7 cellular contexts compared by ENCODE assay signal in the genomic region with DNA sequence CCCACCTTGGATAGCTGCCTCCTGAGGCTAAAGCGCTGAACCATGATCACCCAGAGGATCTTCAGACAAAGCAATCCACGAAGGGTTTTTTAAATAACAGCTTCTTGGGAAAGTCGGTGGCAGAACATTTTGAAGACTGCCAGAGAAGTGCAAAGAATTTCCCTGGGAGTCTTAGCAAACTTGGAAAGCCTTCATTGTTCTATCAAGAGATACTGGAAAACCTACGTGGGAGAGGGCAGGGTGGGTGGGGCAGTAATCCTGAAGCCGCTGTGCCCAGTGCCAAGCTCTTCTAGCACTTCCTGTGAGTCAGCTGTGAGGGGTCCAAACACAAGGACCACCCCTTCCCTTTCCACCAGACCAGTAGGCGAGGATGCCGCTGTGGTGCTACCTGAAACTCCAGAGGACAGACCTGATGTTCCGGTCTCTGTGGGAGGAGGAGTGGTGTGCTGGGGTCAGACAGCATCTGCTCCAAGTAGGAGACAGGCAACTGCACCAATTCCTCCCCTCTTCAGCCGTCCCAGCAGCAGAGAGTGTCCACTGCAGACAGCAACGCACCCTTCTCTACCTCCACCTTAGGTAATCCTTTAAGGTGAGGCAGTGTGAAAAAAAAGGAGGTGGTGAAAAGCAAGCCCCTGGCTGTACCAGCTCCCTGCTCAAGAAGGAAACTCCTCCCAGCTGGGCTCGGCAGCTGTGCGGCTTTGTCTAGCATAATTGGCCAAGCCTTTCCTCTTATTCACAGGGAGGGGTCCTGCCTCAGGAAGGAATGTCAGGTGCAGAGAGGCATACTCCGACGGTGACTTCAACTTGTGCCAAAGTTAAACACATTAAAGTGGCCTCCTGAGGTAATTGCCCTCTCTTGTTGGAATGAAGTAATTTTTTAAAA.
DNase-seq lines count a peak whose midpoint lies in the region; ATAC-seq and TF ChIP-seq lines count a peak whose summit lies in the region.

No MANE protein-coding gene starts in this region.

- H3K9me3 ChIP-seq in right atrium auricular region = no peaks in the 10 kb centered on the region

- peak; percentile 48 for ATAC-seq in GM21423 (IDR thresholded peaks at IDR 0.05; ENCODE audit: unreplicated experiment)
- ATAC-seq in activated T-cell treated with anti-CD3 and anti-CD28 coated beads, Interleukin-2, amount 50 U/mL, for 4 hours = peak; percentile 28 to 37
- no peak for ATAC-seq in GM19467 (IDR thresholded peaks at IDR 0.05; ENCODE audit: unreplicated experiment)

- H3K27ac ChIP-seq in right atrium auricular region = peak overlapping the region; percentile 14 to 63

- no peaks in the 10 kb centered on the region for H3K9me3 Mint-ChIP-seq in activated T-cell treated with anti-CD3 and anti-CD28 coated beads, Interleukin-2, amount 50 U/mL, for 4 hours

- peaks cover 2% of the 10 kb centered on the region for H3K36me3 Mint-ChIP-seq in activated T-cell treated with anti-CD3 and anti-CD28 coated beads, Interleukin-2, amount 50 U/mL, for 4 hours (ENCODE audit: insufficient read depth)

- H3K4me3 ChIP-seq in right atrium auricular region = peak overlapping the region in 1 of 2 donors; percentile 29

- H3K4me1 Mint-ChIP-seq in activated T-cell treated with anti-CD3 and anti-CD28 coated beads, Interleukin-2, amount 50 U/mL, for 4 hours (ENCODE audit: low read depth) = peaks cover 15% of the 10 kb centered on the region

- H3K4me3 Mint-ChIP-seq in activated T-cell treated with anti-CD3 and anti-CD28 coated beads, Interleukin-2, amount 50 U/mL, for 4 hours = no peak overlapping the region

- H3K27me3 ChIP-seq in right atrium auricular region = no peaks in the 10 kb centered on the region

- DNase-seq in NCI-H1417 treated with DMSO at 0.1 percent for 48 hours (lab: John Stamatoyannopoulos, UW) (peak; percentile 66), right atrium auricular region (ENCODE audit: low spot score) (no peak), renal cortical epithelial cell (ENCODE audit: low read depth) (peak; percentile 94), NK-92 (lab: John Stamatoyannopoulos, UW; ENCODE audit: unreplicated experiment) (no peak)
- DNase-seq in activated T-cell treated with anti-CD3 and anti-CD28 coated beads, Interleukin-2, amount 50 U/mL, for 4 hours = no peak

- TF ChIP-seq CTCF in right atrium auricular region (IDR thresholded peaks at IDR 0.05) = no peak

- H3K4me1 ChIP-seq in right atrium auricular region = peaks cover 0 to 26% of the 10 kb centered on the region in 2 donors

- no peaks in the 10 kb centered on the region for H3K27me3 Mint-ChIP-seq in activated T-cell treated with anti-CD3 and anti-CD28 coated beads, Interleukin-2, amount 50 U/mL, for 4 hours (ENCODE audit: low read depth)

- no peaks in the 10 kb centered on the region for H3K36me3 ChIP-seq in right atrium auricular region

Comparison
In these comparisons a context has a peak if more than half of its experiments do, and no peak if none do; other contexts are left out.
1. DNase-seq: peak in NCI-H1417 treated with DMSO at 0.1 percent for 48 hours (single experiment) and renal cortical epithelial cell (single experiment); none in activated T-cell treated with anti-CD3 and anti-CD28 coated beads, Interleukin-2, amount 50 U/mL, for 4 hours (single experiment), right atrium auricular region (single experiment) and NK-92 (single experiment).